ENCODE assay signal across 8 cellular contexts in genomic region chr6:108560463-108561308, GRCh38. TPM values are rescaled to one million over a fixed set of nuclear protein-coding genes. Genes with fewer than 3 reads are reported as not detected.
A peak's percentile ranks its signal among the peaks of the same experiment; 100 is the strongest.
DNase-seq lines count a peak whose midpoint lies in the region; ATAC-seq, FAIRE-seq and TF ChIP-seq lines count a peak whose summit lies in the region.

Gene FOXO3 (plus strand): TSS chr6:108560917. CDS start chr6:108561209, 292 bp downstream.

- no peak for TF ChIP-seq CTCF in SU-DHL-6 (IDR thresholded peaks at IDR 0.05; ENCODE audit: insufficient read depth, low read length, poor library complexity, severe bottlenecking)
- TF ChIP-seq CTCF in cardiac muscle cell (IDR thresholded peaks at IDR 0.05; ENCODE audit: low read depth, low read length): no peak
- TF ChIP-seq CTCF in pancreas (IDR thresholded peaks at IDR 0.05): no peak
- peak in 1 of 5 experiments; percentile 21 for TF ChIP-seq CTCF in transverse colon (IDR thresholded peaks at IDR 0.05)

- peak within 1 kb of the TSS; percentile 60 for H3K4me2 ChIP-seq in SU-DHL-6 (ENCODE audit: low read depth, low read length, poor library complexity, severe bottlenecking)

- in situ Hi-C loops in transverse colon (cut with MboI; ENCODE audit: low pct_ligation_motif_present in 1 of 4, low pct_unique_long_range_greater_than_20kb in 1 of 4, low sequenced_read_pairs in 3 of 4): loop anchor here in 1 of 4 donors (25.0 kb wide), 1 partner anchor 102 kb away; no protein-coding TSS in a partner anchor

- H3K9me2 ChIP-seq in SU-DHL-6 (replicated peaks; ENCODE audit: insufficient read depth, low read length): no peaks in the 10 kb centered on the region

- TF ChIP-seq EP300 in transverse colon (IDR thresholded peaks at IDR 0.05; ENCODE audit: low read depth): no peak

- H3K9me3 ChIP-seq in SU-DHL-6 (ENCODE audit: insufficient read depth, low read length) (no peaks in the 10 kb centered on the region), cardiac muscle cell (ENCODE audit: low read depth) (no peaks in the 10 kb centered on the region), pancreas (no peaks in the 10 kb centered on the region), transverse colon (no peaks in the 10 kb centered on the region)

- H3K27ac ChIP-seq in SU-DHL-6 (ENCODE audit: low read depth, low read length): no peak within 1 kb of the TSS
- H3K27ac ChIP-seq in cardiac muscle cell: peak within 1 kb of the TSS; percentile 85
- H3K27ac ChIP-seq in pancreas: peak within 1 kb of the TSS; percentile 91 to 99 (median 96)
- H3K27ac ChIP-seq in transverse colon: peak within 1 kb of the TSS; percentile 98 to 100 (median 99)

- peak within 1 kb of the TSS; percentile 85 for H3K9ac ChIP-seq in SU-DHL-6 (ENCODE audit: low read length)

- H3K36me3 ChIP-seq in SU-DHL-6 (ENCODE audit: low read length) (no peaks in the 10 kb centered on the region), cardiac muscle cell (no peaks in the 10 kb centered on the region), pancreas (no peaks in the 10 kb centered on the region), transverse colon (no peaks in the 10 kb centered on the region)

- peak within 1 kb of the TSS; percentile 88 for H2AFZ ChIP-seq in SU-DHL-6 (ENCODE audit: low read depth, low read length, severe bottlenecking)

- peaks cover 32% of the 10 kb centered on the region for H3F3A ChIP-seq in SU-DHL-6 (ENCODE audit: insufficient read depth)

- TF ChIP-seq POLR2A in transverse colon (IDR thresholded peaks at IDR 0.05): peak; percentile 97

- intact Hi-C loops in pancreas (cut with DNase I) (no loop called here), transverse colon (cut with DNase I; ENCODE audit: low total_unique reads) (loop anchor here (2.0 kb wide), 1 partner anchor 28 kb away; no protein-coding TSS in a partner anchor)

- H3K4me1 ChIP-seq in cardiac muscle cell (ENCODE audit: low read depth): peaks cover 16% of the 10 kb centered on the region
- H3K4me1 ChIP-seq in pancreas: peaks cover 9 to 33% (median 26%) of the 10 kb centered on the region in 3 donors
- peaks cover 17 to 54% (median 44%) of the 10 kb centered on the region in 4 donors for H3K4me1 ChIP-seq in transverse colon

- H3K4me3 ChIP-seq in SU-DHL-6 (ENCODE audit: insufficient read depth, low read length, poor library complexity, severe bottlenecking) (peak within 1 kb of the TSS; percentile 92), cardiac muscle cell (peak within 1 kb of the TSS; percentile 77), pancreas (peak within 1 kb of the TSS; percentile 87 to 97 (median 96)), transverse colon (peak within 1 kb of the TSS; percentile 72 to 97 (median 86))

- 2 to 3% methylated on average over 66 to 110 of the region's 110 CpGs for WGBS in pancreas, 2 donors
- WGBS in transverse colon (ENCODE audit: low coverage in 1 of 2), 2 donors: 0% methylated on average over 37 of the region's 110 CpGs; no CpG with 5 or more reads in 1 of the 2 donors

- ATAC-seq in pancreas: peak; percentile 56 to 69 (median 62)

- H3K79me2 ChIP-seq in SU-DHL-6 (ENCODE audit: insufficient read depth, low read length): no peaks in the 10 kb centered on the region

- FAIRE-seq in pancreas (lab: Jason Lieb, UNC): no peak

- peak; percentile 92 for DNase-seq in DMS53 (lab: John Stamatoyannopoulos, UW)
- peak; percentile 72 to 79 for DNase-seq in Kasumi-1 (lab: John Stamatoyannopoulos, UW)
- DNase-seq in amniotic epithelial cell (ENCODE audit: low read depth): peak; percentile 84
- peak; percentile 89 to 95 for DNase-seq in cardiac muscle cell (ENCODE audit: low read depth in 1 of 2, low spot score in 1 of 2)
- peak; percentile 91 to 96 (median 96) for DNase-seq in pancreas
- DNase-seq in transverse colon: peak; percentile 95
- DNase-seq in COLO829 (ENCODE audit: low spot score): no peak

- peaks cover 3% of the 10 kb centered on the region; the same call in 1 of the 2 replicates for H4K20me1 ChIP-seq in SU-DHL-6 (ENCODE audit: low read depth, low read length)

- H3K27me3 ChIP-seq in SU-DHL-6 (ENCODE audit: low read length) (no peaks in the 10 kb centered on the region), cardiac muscle cell (peaks cover 27% of the 10 kb centered on the region), pancreas (no peaks in the 10 kb centered on the region), transverse colon (no peaks in the 10 kb centered on the region)

RNA-seq across cellular contexts. Expression of gene FOXO3, which starts in this region (rescaled TPM):
- 17.1 and 20.8 TPM in 2 replicates for total RNA-seq in cardiac muscle cell
- polyA plus RNA-seq in cardiac muscle cell: 20.2 and 26.5 TPM in 2 replicates
- 10 to 100 TPM; 33.0 to 61.2 (median 41.7) TPM for total RNA-seq in pancreas
- 10 to 100 TPM; 11.3 to 12.6 TPM for polyA plus RNA-seq in pancreas
- total RNA-seq in transverse colon: 10 to 100 TPM; 29.9 to 66.1 (median 59.1) TPM
